In genomic region chr19:45279587-45280192, GRCh38 we compare ENCODE assay signal across 28 cellular contexts. TPM values are rescaled to one million over a fixed set of nuclear protein-coding genes. Genes with fewer than 3 reads are reported as not detected.
"Had no signal": no experiment of that assay in that cellular context is flagged by ENCODE, and none has a peak within 500 bp of the region (broad histone marks: within the 10 kb centered on the region; RNA-seq: fewer than 3 reads in every experiment).

No MANE protein-coding gene starts in this region.

- ATAC-seq: activated CD4-positive, alpha-beta T cell treated with anti-CD3 and anti-CD28 coated beads for 36 hours; activated T-cell treated with anti-CD3 and anti-CD28 coated beads, Interleukin-2, amount 50 U/mL, for 4 hours; left colon; natural killer cell; sciatic nerve; T-cell had no signal

- H3K4me1 Mint-ChIP-seq: activated CD4-positive, alpha-beta T cell treated with anti-CD3 and anti-CD28 coated beads for 36 hours; natural killer cell; T-cell had no signal

- H3K4me1 ChIP-seq: adrenal gland, colonic mucosa, vagina had no signal

- H3K36me3 ChIP-seq: colonic mucosa had no signal

- H3K4me3 Mint-ChIP-seq: activated CD4-positive, alpha-beta T cell treated with anti-CD3 and anti-CD28 coated beads for 36 hours; activated naive CD8-positive, alpha-beta T cell; activated T-cell treated with anti-CD3 and anti-CD28 coated beads, Interleukin-2, amount 50 U/mL, for 4 hours; natural killer cell; T-cell; T-helper 2 cell treated with Interferon-gamma antibody and Interleukin-4, amounts not matched to agents 5 μg/mL and 100 μg/mL, for 36 hours; type B pancreatic cell had no signal

- H3K9me3 ChIP-seq: adrenal gland, colonic mucosa, testis, vagina had no signal

- H3K36me3 Mint-ChIP-seq: natural killer cell had no signal

- H3K27ac Mint-ChIP-seq: activated CD4-positive, alpha-beta T cell treated with anti-CD3 and anti-CD28 coated beads for 36 hours; activated naive CD8-positive, alpha-beta T cell; activated T-helper 2 cell treated with anti-CD3 and anti-CD28 coated beads, Interferon-gamma antibody, Interleukin-2, Interleukin-4, amounts not matched to agents 10 μg/mL and 5 μg/mL and 100 μg/mL, durations not matched to agents 14 hours and 24 hours and 36 hours; natural killer cell; T-cell; T-helper 2 cell treated with Interferon-gamma antibody and Interleukin-4, amounts not matched to agents 5 μg/mL and 100 μg/mL, for 36 hours; type B pancreatic cell had no signal

- H3K27me3 ChIP-seq: adrenal gland, colonic mucosa, testis, vagina had no signal

- H3K27me3 Mint-ChIP-seq: activated CD4-positive, alpha-beta T cell treated with anti-CD3 and anti-CD28 coated beads for 36 hours; activated naive CD8-positive, alpha-beta T cell; T-cell; type B pancreatic cell had no signal

- H3K4me3 ChIP-seq: adrenal gland, colonic mucosa, testis, vagina had no signal

- H3K9me3 Mint-ChIP-seq: natural killer cell, T-cell had no signal

- DNase-seq: activated CD4-positive, alpha-beta T cell treated with anti-CD3 and anti-CD28 coated beads for 36 hours; activated CD4-positive, alpha-beta T cell treated with anti-CD3 and anti-CD28 coated beads, Interleukin-2, amount 50 U/mL, for 4 hours; activated CD8-positive, alpha-beta memory T cell treated with anti-CD3 and anti-CD28 coated beads, Interleukin-2, amount 50 U/mL, for 48 hours; activated naive CD4-positive, alpha-beta T cell; activated T-cell treated with anti-CD3 and anti-CD28 coated beads, Interleukin-2, amount 50 U/mL, for 4 hours; adrenal gland; central memory CD4-positive, alpha-beta T cell; colonic mucosa; left colon; natural killer cell; small intestine; stimulated activated CD4-positive, alpha-beta T cell treated with anti-CD3 and anti-CD28 coated beads, Interleukin-15, amount 100 ng/mL, for 24 hours; stimulated activated naive CD4-positive, alpha-beta T cell; T-cell; testis had no signal

- H3K27ac ChIP-seq: adrenal gland, colonic mucosa, testis, vagina had no signal

RNA-seq across cellular contexts. Expression of gene EXOC3L2, which starts 34.5 kb away (rescaled TPM):
- total RNA-seq: activated CD4-positive, alpha-beta T cell treated with anti-CD3 and anti-CD28 coated beads for 36 hours; activated CD8-positive, alpha-beta memory T cell treated with anti-CD3 and anti-CD28 coated beads for 36 hours; activated T-cell treated with anti-CD3 and anti-CD28 coated beads, Interleukin-2, amount 50 U/mL, for 4 hours; activated T-helper 2 cell treated with anti-CD3 and anti-CD28 coated beads, Interferon-gamma antibody, Interleukin-2, Interleukin-4, amounts not matched to agents 10 μg/mL and 5 μg/mL and 100 μg/mL, durations not matched to agents 14 hours and 24 hours and 36 hours; fibroblast of villous mesenchyme; T-cell had no signal

RNA-seq across cellular contexts. Expression of gene CKM, which starts 43.0 kb away (rescaled TPM):
- total RNA-seq: activated CD4-positive, alpha-beta T cell treated with anti-CD3 and anti-CD28 coated beads for 36 hours; activated CD8-positive, alpha-beta memory T cell treated with anti-CD3 and anti-CD28 coated beads for 36 hours; activated T-cell treated with anti-CD3 and anti-CD28 coated beads, Interleukin-2, amount 50 U/mL, for 4 hours; activated T-helper 2 cell treated with anti-CD3 and anti-CD28 coated beads, Interferon-gamma antibody, Interleukin-2, Interleukin-4, amounts not matched to agents 10 μg/mL and 5 μg/mL and 100 μg/mL, durations not matched to agents 14 hours and 24 hours and 36 hours; astrocyte; epithelial cell of proximal tubule; natural killer cell; osteocyte; pulmonary artery endothelial cell; sciatic nerve; T-cell; vagina had no signal
- polyA plus RNA-seq: keratinocyte had no signal
